27 cellular contexts compared by ENCODE assay signal in genomic region chr4:10733016-10733415, GRCh38. TPM values are rescaled to one million over a fixed set of nuclear protein-coding genes. Genes with fewer than 3 reads are reported as not detected.
DNase-seq lines count a peak whose midpoint lies in the region; ATAC-seq, FAIRE-seq and TF ChIP-seq lines count a peak whose summit lies in the region.
"Had no signal": no experiment of that assay in that cellular context is flagged by ENCODE, and none has a peak within 500 bp of the region (broad histone marks: within the 10 kb centered on the region; RNA-seq: fewer than 3 reads in every experiment).

No MANE protein-coding gene starts in this region.

- FAIRE-seq in kidney (lab: Jason Lieb, UNC): no peak
- FAIRE-seq: K562 had no signal

- H3K9me3 ChIP-seq in kidney (ENCODE audit: control insufficient read depth in 1 of 2, low read length in 2 of 2): no peaks in the 10 kb centered on the region
- no peaks in the 10 kb centered on the region for H3K9me3 ChIP-seq in gastroesophageal sphincter
- H3K9me3 ChIP-seq: colonic mucosa, Peyer's patch, vagina had no signal

- TF ChIP-seq POLR2A in gastroesophageal sphincter (IDR thresholded peaks at IDR 0.05): no peak

- peak overlapping the region; percentile 54 for H3K4me3 Mint-ChIP-seq in activated T-helper 1 cell treated with anti-CD3 and anti-CD28 coated beads, Interleukin-12 subunit alpha, Interleukin-12 subunit beta, Interleukin-2, Interleukin-4 antibody, amounts not matched to agents 30 ng/mL and 10 ng/mL and 1 ng/mL, durations not matched to agents 14 hours and 24 hours and 36 hours
- peak overlapping the region; percentile 72 for H3K4me3 Mint-ChIP-seq in natural killer cell treated with Interleukin-12 subunit alpha and Interleukin-12 subunit beta and Interleukin-15 and Interleukin-18, amount 100 ng/mL, for 72 hours
- H3K4me3 Mint-ChIP-seq: CD4-positive, alpha-beta T cell had no signal

- H3K4me3 ChIP-seq in GM06990 (replicated peaks; ENCODE audit: low read depth, low read length) (no peak overlapping the region), kidney (ENCODE audit: low read length in 2 of 2) (peak overlapping the region in 1 of 2 donors; percentile 22), gastroesophageal sphincter (no peak overlapping the region)
- H3K4me3 ChIP-seq: colonic mucosa, GM23248, K562, Peyer's patch, smooth muscle cell, vagina had no signal

- H3K36me3 ChIP-seq in GM06990 (ENCODE audit: control insufficient read depth, insufficient read depth, low read length) (no peaks in the 10 kb centered on the region; the same call in 1 of the 2 replicates), kidney (ENCODE audit: control insufficient read depth in 1 of 2, insufficient read depth in 2 of 2, low read length in 2 of 2) (no peaks in the 10 kb centered on the region), gastroesophageal sphincter (no peaks in the 10 kb centered on the region)
- H3K36me3 ChIP-seq: brain microvascular endothelial cell, colonic mucosa, Peyer's patch, vagina had no signal

- peaks cover 19% of the 10 kb centered on the region for H3K36me3 Mint-ChIP-seq in activated T-helper 1 cell treated with anti-CD3 and anti-CD28 coated beads, Interleukin-12 subunit alpha, Interleukin-12 subunit beta, Interleukin-2, Interleukin-4 antibody, amounts not matched to agents 30 ng/mL and 10 ng/mL and 1 ng/mL, durations not matched to agents 14 hours and 24 hours and 36 hours (ENCODE audit: low read depth)
- no peaks in the 10 kb centered on the region for H3K36me3 Mint-ChIP-seq in natural killer cell treated with Interleukin-12 subunit alpha and Interleukin-12 subunit beta and Interleukin-15 and Interleukin-18, amount 100 ng/mL, for 72 hours

- intact Hi-C loops in activated T-helper 1 cell treated with anti-CD3 and anti-CD28 coated beads, Interleukin-12 subunit alpha, Interleukin-12 subunit beta, Interleukin-2, Interleukin-4 antibody, amounts not matched to agents 30 ng/mL and 10 ng/mL and 1 ng/mL, durations not matched to agents 14 hours and 24 hours and 36 hours (cut with micrococcal nuclease): loop anchor here (1.0 to 10.0 kb wide), 10 partner anchors 8 to 918 kb away; partner anchors contain the start of genes HS3ST1 and ZNF518B
- intact Hi-C loops in kidney (cut with DNase I): no loop called here

- WGBS in gastroesophageal sphincter (ENCODE audit: low coverage in 1 of 2), 2 donors: 50 to 56% methylated on average over 2 to 4 of the region's 4 CpGs

- TF ChIP-seq CTCF in GM06990 (IDR thresholded peaks at IDR 0.05; ENCODE audit: insufficient read depth, low read length, poor library complexity, severe bottlenecking) (no peak), kidney (IDR thresholded peaks at IDR 0.05; ENCODE audit: borderline replicate concordance, extremely low read depth, insufficient read depth) (no peak), gastroesophageal sphincter (IDR thresholded peaks at IDR 0.05) (no peak)

- no peak for TF ChIP-seq EP300 in gastroesophageal sphincter (IDR thresholded peaks at IDR 0.05)

- H3K27me3 Mint-ChIP-seq in activated T-helper 1 cell treated with anti-CD3 and anti-CD28 coated beads, Interleukin-12 subunit alpha, Interleukin-12 subunit beta, Interleukin-2, Interleukin-4 antibody, amounts not matched to agents 30 ng/mL and 10 ng/mL and 1 ng/mL, durations not matched to agents 14 hours and 24 hours and 36 hours (ENCODE audit: insufficient read depth): peaks cover 2% of the 10 kb centered on the region
- no peaks in the 10 kb centered on the region for H3K27me3 Mint-ChIP-seq in natural killer cell treated with Interleukin-12 subunit alpha and Interleukin-12 subunit beta and Interleukin-15 and Interleukin-18, amount 100 ng/mL, for 72 hours
- H3K27me3 Mint-ChIP-seq: CD4-positive, alpha-beta T cell had no signal

- H3K27ac Mint-ChIP-seq in activated T-helper 1 cell treated with anti-CD3 and anti-CD28 coated beads, Interleukin-12 subunit alpha, Interleukin-12 subunit beta, Interleukin-2, Interleukin-4 antibody, amounts not matched to agents 30 ng/mL and 10 ng/mL and 1 ng/mL, durations not matched to agents 14 hours and 24 hours and 36 hours: peak overlapping the region; percentile 99
- peak overlapping the region; percentile 90 to 91 for H3K27ac Mint-ChIP-seq in natural killer cell treated with Interleukin-12 subunit alpha and Interleukin-12 subunit beta and Interleukin-15 and Interleukin-18, amount 100 ng/mL, for 72 hours
- H3K27ac Mint-ChIP-seq: CD4-positive, alpha-beta T cell had no signal

- H3K9me3 Mint-ChIP-seq in activated T-helper 1 cell treated with anti-CD3 and anti-CD28 coated beads, Interleukin-12 subunit alpha, Interleukin-12 subunit beta, Interleukin-2, Interleukin-4 antibody, amounts not matched to agents 30 ng/mL and 10 ng/mL and 1 ng/mL, durations not matched to agents 14 hours and 24 hours and 36 hours: peaks cover 17% of the 10 kb centered on the region
- H3K9me3 Mint-ChIP-seq in natural killer cell treated with Interleukin-12 subunit alpha and Interleukin-12 subunit beta and Interleukin-15 and Interleukin-18, amount 100 ng/mL, for 72 hours: peaks cover 6% of the 10 kb centered on the region
- H3K9me3 Mint-ChIP-seq: CD4-positive, alpha-beta T cell had no signal

- H3K27me3 ChIP-seq in GM06990 (replicated peaks; ENCODE audit: control insufficient read depth, insufficient read depth, low read length) (no peaks in the 10 kb centered on the region), gastroesophageal sphincter (no peaks in the 10 kb centered on the region)
- H3K27me3 ChIP-seq: brain microvascular endothelial cell, colonic mucosa, Peyer's patch, vagina had no signal

- DNase-seq in activated CD4-positive, CD25-positive, alpha-beta regulatory T cell treated with anti-CD3 and anti-CD28 coated beads, Interleukin-2, amount 50 U/mL, for 72 hours: peak; percentile 33
- DNase-seq in GM06990 (ENCODE audit: extremely low read depth, insufficient read length) (peak; percentile 34), kidney (no peak)
- no peak for DNase-seq in activated T-helper 1 cell treated with anti-CD3 and anti-CD28 coated beads, Interleukin-12 subunit alpha, Interleukin-12 subunit beta, Interleukin-2, Interleukin-4 antibody, amounts not matched to agents 30 ng/mL and 10 ng/mL and 1 ng/mL, durations not matched to agents 14 hours and 24 hours and 36 hours (ENCODE audit: low spot score)
- peak; percentile 70 for DNase-seq in natural killer cell treated with Interleukin-12 subunit alpha and Interleukin-12 subunit beta and Interleukin-15 and Interleukin-18, amount 100 ng/mL, for 72 hours (ENCODE audit: low spot score)
- DNase-seq: ACHN; activated CD4-positive, CD25-positive, alpha-beta regulatory T cell; activated CD8-positive, alpha-beta memory T cell treated with anti-CD3 and anti-CD28 coated beads, Interleukin-2, amount 50 U/mL, for 48 hours; brain microvascular endothelial cell; CD4-positive, alpha-beta T cell; colonic mucosa; DMS79 treated with DMSO at 0.1 percent for 48 hours; GM23248; head of caudate nucleus; NCI-H1048; NCI-H2107; NCI-H774; nucleus accumbens had no signal

- H3K4me1 Mint-ChIP-seq in activated T-helper 1 cell treated with anti-CD3 and anti-CD28 coated beads, Interleukin-12 subunit alpha, Interleukin-12 subunit beta, Interleukin-2, Interleukin-4 antibody, amounts not matched to agents 30 ng/mL and 10 ng/mL and 1 ng/mL, durations not matched to agents 14 hours and 24 hours and 36 hours (ENCODE audit: low read depth): peaks cover 84% of the 10 kb centered on the region
- peaks cover 36 to 52% of the 10 kb centered on the region in 2 donors for H3K4me1 Mint-ChIP-seq in natural killer cell treated with Interleukin-12 subunit alpha and Interleukin-12 subunit beta and Interleukin-15 and Interleukin-18, amount 100 ng/mL, for 72 hours (ENCODE audit: low read depth in 2 of 2)

- no peak overlapping the region for H3K9ac ChIP-seq in kidney (ENCODE audit: low read length in 2 of 2)
- H3K9ac ChIP-seq: GM23248 had no signal

- peak overlapping the region in 1 of 2 donors; percentile 13 for H3K27ac ChIP-seq in kidney (ENCODE audit: low read depth in 2 of 2, low read length in 2 of 2)
- no peak overlapping the region for H3K27ac ChIP-seq in gastroesophageal sphincter
- H3K27ac ChIP-seq: brain microvascular endothelial cell, colonic mucosa, GM23248, vagina had no signal

- no peak for ATAC-seq in activated CD4-positive, CD25-positive, alpha-beta regulatory T cell treated with anti-CD3 and anti-CD28 coated beads, Interleukin-2, amount 50 U/mL, for 24 hours
- ATAC-seq in natural killer cell treated with Interleukin-12 subunit alpha and Interleukin-12 subunit beta and Interleukin-15 and Interleukin-18, amount 100 ng/mL, for 72 hours: peak; percentile 56 to 64
- ATAC-seq in GM18511 (IDR thresholded peaks at IDR 0.05; ENCODE audit: unreplicated experiment) (no peak), gastroesophageal sphincter (no peak)
- ATAC-seq: K562 had no signal

- no peaks in the 10 kb centered on the region for H3K4me1 ChIP-seq in kidney (ENCODE audit: control insufficient read depth in 1 of 2, insufficient read depth in 1 of 2, low read depth in 1 of 2, low read length in 2 of 2)
- no peaks in the 10 kb centered on the region for H3K4me1 ChIP-seq in gastroesophageal sphincter
- H3K4me1 ChIP-seq: colonic mucosa, Peyer's patch, vagina had no signal

RNA-seq across cellular contexts. Expression of gene CLNK, which starts 48.4 kb away (rescaled TPM):
- 0.57 and 1.1 TPM in 2 replicates for total RNA-seq in activated T-helper 1 cell treated with anti-CD3 and anti-CD28 coated beads, Interleukin-12 subunit alpha, Interleukin-12 subunit beta, Interleukin-2, Interleukin-4 antibody, amounts not matched to agents 30 ng/mL and 10 ng/mL and 1 ng/mL, durations not matched to agents 14 hours and 24 hours and 36 hours
- total RNA-seq in natural killer cell treated with Interleukin-12 subunit alpha and Interleukin-12 subunit beta and Interleukin-15 and Interleukin-18, amount 100 ng/mL, for 72 hours: under 1 TPM; 0.45 to 0.70 TPM
- total RNA-seq in kidney: 2.8 TPM
- polyA plus RNA-seq in kidney (ENCODE audit: insufficient read depth, low read depth, low replicate concordance): 4.8 TPM
- under 1 TPM in 2 of 4 donors, not detected in 2; under 0.01 to 0.73 TPM for total RNA-seq in gastroesophageal sphincter
- total RNA-seq: GM23248, K562, SK-MEL-5, smooth muscle cell, temporal lobe, vagina had no signal
- polyA plus RNA-seq: GM23248, K562, smooth muscle cell had no signal

Comparison
In these comparisons a context has a peak if more than half of its experiments do, and no peak if none do; other contexts are left out.
1. DNase-seq: peak in activated CD4-positive, CD25-positive, alpha-beta regulatory T cell treated with anti-CD3 and anti-CD28 coated beads, Interleukin-2, amount 50 U/mL, for 72 hours (single experiment), GM06990 (single experiment) and natural killer cell treated with Interleukin-12 subunit alpha and Interleukin-12 subunit beta and Interleukin-15 and Interleukin-18, amount 100 ng/mL, for 72 hours (single experiment); none in activated T-helper 1 cell treated with anti-CD3 and anti-CD28 coated beads, Interleukin-12 subunit alpha, Interleukin-12 subunit beta, Interleukin-2, Interleukin-4 antibody, amounts not matched to agents 30 ng/mL and 10 ng/mL and 1 ng/mL, durations not matched to agents 14 hours and 24 hours and 36 hours (single experiment) and kidney (single experiment).
2. ATAC-seq: peak in natural killer cell treated with Interleukin-12 subunit alpha and Interleukin-12 subunit beta and Interleukin-15 and Interleukin-18, amount 100 ng/mL, for 72 hours (2 of 2); none in activated CD4-positive, CD25-positive, alpha-beta regulatory T cell treated with anti-CD3 and anti-CD28 coated beads, Interleukin-2, amount 50 U/mL, for 24 hours (0 of 2), GM18511 (single experiment) and gastroesophageal sphincter (single experiment).